20 cellular contexts compared by ENCODE assay signal in genomic region chr1:185969524-185969991, GRCh38.
DNase-seq lines count a peak whose midpoint lies in the region; ATAC-seq and TF ChIP-seq lines count a peak whose summit lies in the region.
"Had no signal": no experiment of that assay in that cellular context is flagged by ENCODE, and none has a peak within 500 bp of the region (broad histone marks: within the 10 kb centered on the region; RNA-seq: fewer than 3 reads in every experiment).

No MANE protein-coding gene starts in this region.

- peak overlapping the region; percentile 28 for H2AFZ ChIP-seq in parathyroid adenoma

- no peaks in the 10 kb centered on the region for H3K27me3 ChIP-seq in parathyroid adenoma (ENCODE audit: control insufficient read depth, insufficient read depth, low read length)
- H3K27me3 ChIP-seq: adrenal gland, Peyer's patch had no signal

- no peaks in the 10 kb centered on the region for H3K36me3 ChIP-seq in parathyroid adenoma (ENCODE audit: control insufficient read depth, insufficient read depth, low read length)
- H3K36me3 ChIP-seq: adrenal gland, Peyer's patch had no signal

- intact Hi-C loops in posterior cingulate gyrus (cut with DNase I): no loop called here

- no peak overlapping the region for H3K4me2 ChIP-seq in parathyroid adenoma (ENCODE audit: low read length)

- peak; percentile 3 for DNase-seq in AG20443 (ENCODE audit: low spot score)
- DNase-seq in HS-27A (ENCODE audit: low read depth): peak; percentile 34
- peak; percentile 17 to 34 for DNase-seq in cardiac fibroblast (ENCODE audit: low read depth in 2 of 2)
- DNase-seq in NCI-H1417 treated with DMSO at 0.1 percent for 48 hours (lab: John Stamatoyannopoulos, UW): no peak
- no peak for DNase-seq in posterior cingulate gyrus
- DNase-seq in SHP77 treated with DMSO at 0.1 percent for 48 hours (lab: John Stamatoyannopoulos, UW): no peak
- DNase-seq: activated CD4-positive, CD25-positive, alpha-beta regulatory T cell; adrenal gland; AML-193; glutamatergic neuron; H9; mesendoderm; NCI-H1092 treated with DMSO at 0.1 percent for 48 hours; NCI-H2171; nephron progenitor cell; Peyer's patch; retina; stimulated activated CD4-positive, alpha-beta T cell treated with anti-CD3 and anti-CD28 coated beads, Interleukin-1b, Interleukin-23, amount 100 ng/mL, for 48 hours had no signal

- no peak overlapping the region for H3K27ac ChIP-seq in parathyroid adenoma
- H3K27ac ChIP-seq: adrenal gland had no signal

- H3K9me3 ChIP-seq in parathyroid adenoma (ENCODE audit: control insufficient read depth, low read length): no peaks in the 10 kb centered on the region
- H3K9me3 ChIP-seq: adrenal gland, Peyer's patch had no signal

- H3K4me3 ChIP-seq in cardiac fibroblast (replicated peaks in 1 of 2; ENCODE audit: low read depth in 2 of 2, low read length in 2 of 2): no peak overlapping the region
- no peak overlapping the region for H3K4me3 ChIP-seq in parathyroid adenoma (ENCODE audit: low read depth, low read length)
- H3K4me3 ChIP-seq: adrenal gland, Peyer's patch had no signal

- no peak overlapping the region for H3K9ac ChIP-seq in parathyroid adenoma

- TF ChIP-seq CTCF in cardiac fibroblast (IDR thresholded peaks at IDR 0.05; ENCODE audit: low read depth, low read length) (no peak), parathyroid adenoma (IDR thresholded peaks at IDR 0.05) (no peak)

- H3K4me1 ChIP-seq in parathyroid adenoma: peaks cover 4% of the 10 kb centered on the region
- H3K4me1 ChIP-seq: adrenal gland, Peyer's patch had no signal

- no peaks in the 10 kb centered on the region for H3K79me2 ChIP-seq in parathyroid adenoma

- ATAC-seq in GM21825 (IDR thresholded peaks at IDR 0.05; ENCODE audit: unreplicated experiment): no peak

Comparison
In these comparisons a context has a peak if more than half of its experiments do, and no peak if none do; other contexts are left out.
1. DNase-seq: peak in AG20443 (single experiment), HS-27A (single experiment) and cardiac fibroblast (2 of 2); none in NCI-H1417 treated with DMSO at 0.1 percent for 48 hours (single experiment), posterior cingulate gyrus (0 of 10) and SHP77 treated with DMSO at 0.1 percent for 48 hours (single experiment).